Comparison of ENCODE assay signal across 17 cellular contexts in genomic region chr11:12867531-12867930, GRCh38.
DNase-seq lines count a peak whose midpoint lies in the region; ATAC-seq and TF ChIP-seq lines count a peak whose summit lies in the region.
"Had no signal": no experiment of that assay in that cellular context is flagged by ENCODE, and none has a peak within 500 bp of the region (broad histone marks: within the 10 kb centered on the region; RNA-seq: fewer than 3 reads in every experiment).

No MANE protein-coding gene starts in this region.

- peaks cover 6% of the 10 kb centered on the region for H3K36me3 Mint-ChIP-seq in chondrocyte (ENCODE audit: low read depth)
- peaks cover 17% of the 10 kb centered on the region for H3K36me3 Mint-ChIP-seq in neural progenitor cell
- H3K36me3 Mint-ChIP-seq in stimulated activated memory B cell treated with anti-CD40 and anti-IgM and Interleukin-4, amounts not matched to agents 10 μg/mL and 1 μg/mL and 100 μg/mL, for 72 hours = no peaks in the 10 kb centered on the region
- H3K36me3 Mint-ChIP-seq: CD4-positive, CD25-positive, alpha-beta regulatory T cell had no signal

- H3K4me1 Mint-ChIP-seq in chondrocyte (ENCODE audit: low read depth) (peaks cover 68% of the 10 kb centered on the region), neural progenitor cell (peaks cover 79% of the 10 kb centered on the region)
- H3K4me1 Mint-ChIP-seq in stimulated activated memory B cell treated with anti-CD40 and anti-IgM and Interleukin-4, amounts not matched to agents 10 μg/mL and 1 μg/mL and 100 μg/mL, for 72 hours = peaks cover 9% of the 10 kb centered on the region
- peaks cover 8% of the 10 kb centered on the region for H3K4me1 Mint-ChIP-seq in stimulated activated naive CD8-positive, alpha-beta T cell treated with anti-CD3 and anti-CD28 coated beads, Interleukin-15, amount 100 ng/mL, for 72 hours

- no peak overlapping the region for H3K4me3 Mint-ChIP-seq in chondrocyte (ENCODE audit: unreplicated experiment)
- no peak overlapping the region for H3K4me3 Mint-ChIP-seq in neural progenitor cell
- no peak overlapping the region for H3K4me3 Mint-ChIP-seq in stimulated activated memory B cell treated with anti-CD40 and anti-IgM and Interleukin-4, amounts not matched to agents 10 μg/mL and 1 μg/mL and 100 μg/mL, for 72 hours
- no peak overlapping the region for H3K4me3 Mint-ChIP-seq in stimulated activated naive CD8-positive, alpha-beta T cell treated with anti-CD3 and anti-CD28 coated beads, Interleukin-15, amount 100 ng/mL, for 72 hours
- H3K4me3 Mint-ChIP-seq: CD4-positive, CD25-positive, alpha-beta regulatory T cell had no signal

- DNase-seq in NCI-H226 (peak; percentile 14), chondrocyte (ENCODE audit: low spot score) (no peak), neural progenitor cell (ENCODE audit: low spot score) (no peak)
- no peak for DNase-seq in stimulated activated naive CD8-positive, alpha-beta T cell treated with anti-CD3 and anti-CD28 coated beads, Interleukin-15, amount 100 ng/mL, for 72 hours
- DNase-seq: CD4-positive, CD25-positive, alpha-beta regulatory T cell; DMS79; Kasumi-1; NCI-H1694; NCI-H2081; NCI-H2171; NCI-H526; OCI-M1; SJCRH30 had no signal

- TF ChIP-seq CTCF in chondrocyte (IDR thresholded peaks at IDR 0.05) (no peak), neural progenitor cell (IDR thresholded peaks at IDR 0.05) (no peak)

- no peak overlapping the region for H3K4me3 ChIP-seq in neural progenitor cell
- H3K4me3 ChIP-seq: SJCRH30 had no signal

- H4K20me1 ChIP-seq in neural progenitor cell (ENCODE audit: low read depth) = peaks cover 10% of the 10 kb centered on the region

- H3F3A ChIP-seq in neural progenitor cell (ENCODE audit: low read depth) = peaks cover 33% of the 10 kb centered on the region

- no peaks in the 10 kb centered on the region for H3K9me3 Mint-ChIP-seq in chondrocyte (ENCODE audit: low read depth)
- no peaks in the 10 kb centered on the region for H3K9me3 Mint-ChIP-seq in neural progenitor cell
- peaks cover 2% of the 10 kb centered on the region for H3K9me3 Mint-ChIP-seq in stimulated activated memory B cell treated with anti-CD40 and anti-IgM and Interleukin-4, amounts not matched to agents 10 μg/mL and 1 μg/mL and 100 μg/mL, for 72 hours
- no peaks in the 10 kb centered on the region for H3K9me3 Mint-ChIP-seq in stimulated activated naive CD8-positive, alpha-beta T cell treated with anti-CD3 and anti-CD28 coated beads, Interleukin-15, amount 100 ng/mL, for 72 hours

- H3K4me1 ChIP-seq in neural progenitor cell = peaks cover 64% of the 10 kb centered on the region
- H3K4me1 ChIP-seq: SJCRH30 had no signal

- H3K27me3 ChIP-seq in neural progenitor cell = no peaks in the 10 kb centered on the region
- H3K27me3 ChIP-seq: SJCRH30 had no signal

- H3K9me3 ChIP-seq in neural progenitor cell (ENCODE audit: low read depth) = no peaks in the 10 kb centered on the region
- H3K9me3 ChIP-seq: SJCRH30 had no signal

- H2AFZ ChIP-seq in neural progenitor cell (replicated peaks) = no peak overlapping the region

- no peak overlapping the region for H3K4me2 ChIP-seq in neural progenitor cell

- no peak overlapping the region for H3K27ac ChIP-seq in neural progenitor cell
- H3K27ac ChIP-seq: SJCRH30 had no signal

- ATAC-seq in stimulated activated memory B cell treated with anti-CD40 and anti-IgM and Interleukin-4, amounts not matched to agents 10 μg/mL and 1 μg/mL and 100 μg/mL, for 72 hours = peak; percentile 9
- no peak for ATAC-seq in stimulated activated naive CD8-positive, alpha-beta T cell treated with anti-CD3 and anti-CD28 coated beads, Interleukin-15, amount 100 ng/mL, for 72 hours
- no peak for ATAC-seq in HG03025 (IDR thresholded peaks at IDR 0.05; ENCODE audit: low FRiP score, unreplicated experiment)
- no peak for ATAC-seq in GM21390 (IDR thresholded peaks at IDR 0.05; ENCODE audit: unreplicated experiment)
- ATAC-seq: HCT116 had no signal

- H3K79me2 ChIP-seq in neural progenitor cell (ENCODE audit: low read depth) = peaks cover 74% of the 10 kb centered on the region

- no peaks in the 10 kb centered on the region for H3K36me3 ChIP-seq in neural progenitor cell

- H3K27me3 Mint-ChIP-seq in chondrocyte (ENCODE audit: low read depth) (no peaks in the 10 kb centered on the region), neural progenitor cell (ENCODE audit: insufficient read depth, low read depth) (peaks cover 5% of the 10 kb centered on the region)
- peaks cover 37% of the 10 kb centered on the region for H3K27me3 Mint-ChIP-seq in stimulated activated memory B cell treated with anti-CD40 and anti-IgM and Interleukin-4, amounts not matched to agents 10 μg/mL and 1 μg/mL and 100 μg/mL, for 72 hours
- peaks cover 74% of the 10 kb centered on the region for H3K27me3 Mint-ChIP-seq in stimulated activated naive CD8-positive, alpha-beta T cell treated with anti-CD3 and anti-CD28 coated beads, Interleukin-15, amount 100 ng/mL, for 72 hours

- H3K27ac Mint-ChIP-seq in chondrocyte (ENCODE audit: unreplicated experiment) (peak overlapping the region; percentile 17), neural progenitor cell (peak overlapping the region; percentile 72)
- H3K27ac Mint-ChIP-seq in stimulated activated memory B cell treated with anti-CD40 and anti-IgM and Interleukin-4, amounts not matched to agents 10 μg/mL and 1 μg/mL and 100 μg/mL, for 72 hours = no peak overlapping the region
- H3K27ac Mint-ChIP-seq in stimulated activated naive CD8-positive, alpha-beta T cell treated with anti-CD3 and anti-CD28 coated beads, Interleukin-15, amount 100 ng/mL, for 72 hours = no peak overlapping the region
- H3K27ac Mint-ChIP-seq: CD4-positive, CD25-positive, alpha-beta regulatory T cell had no signal

- no peak overlapping the region for H3K9ac ChIP-seq in neural progenitor cell

Comparison
In these comparisons a context has a peak if more than half of its experiments do, and no peak if none do; other contexts are left out.
1. H3K27ac Mint-ChIP-seq: peak in chondrocyte (single experiment) and neural progenitor cell (single experiment); none in stimulated activated memory B cell treated with anti-CD40 and anti-IgM and Interleukin-4, amounts not matched to agents 10 μg/mL and 1 μg/mL and 100 μg/mL, for 72 hours (single experiment) and stimulated activated naive CD8-positive, alpha-beta T cell treated with anti-CD3 and anti-CD28 coated beads, Interleukin-15, amount 100 ng/mL, for 72 hours (0 of 2).